8 cellular contexts compared by ENCODE assay signal in the genomic region with DNA sequence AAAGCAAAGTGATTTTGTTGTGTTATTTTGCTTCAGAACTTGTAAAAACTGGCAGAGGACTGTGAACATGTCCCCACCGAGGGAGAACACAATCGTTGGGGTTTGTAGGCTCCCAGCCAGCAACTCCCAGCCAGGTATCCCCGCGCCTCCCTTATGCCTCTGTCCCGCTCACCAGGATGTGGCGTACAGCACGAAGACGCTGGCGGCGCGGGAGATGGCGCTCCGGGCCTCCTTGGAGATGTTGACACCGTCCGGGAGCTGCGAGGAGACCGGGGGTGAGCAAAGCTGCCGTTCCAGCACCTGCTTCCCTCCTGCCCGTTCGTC. TPM values are rescaled to one million over a fixed set of nuclear protein-coding genes. Genes with fewer than 3 reads are reported as not detected.
A peak's percentile ranks its signal among the peaks of the same experiment; 100 is the strongest.
DNase-seq lines count a peak whose midpoint lies in the region; ATAC-seq and TF ChIP-seq lines count a peak whose summit lies in the region.

No MANE protein-coding gene starts in this region.

- no peaks in the 10 kb centered on the region for H3K4me1 ChIP-seq in ES-I3 (ENCODE audit: insufficient read depth, low read length)
- H3K4me1 ChIP-seq in upper lobe of right lung: peaks cover 14% of the 10 kb centered on the region

- ATAC-seq in HG03064 (IDR thresholded peaks at IDR 0.05; ENCODE audit: low read depth, unreplicated experiment): peak; percentile 3
- peak; percentile 5 for ATAC-seq in upper lobe of right lung
- ATAC-seq in GM18517 (IDR thresholded peaks at IDR 0.05; ENCODE audit: unreplicated experiment): no peak

- no peaks in the 10 kb centered on the region for H3K9me3 ChIP-seq in ES-I3 (ENCODE audit: control insufficient read depth, insufficient read depth, low read length)
- no peaks in the 10 kb centered on the region for H3K9me3 ChIP-seq in upper lobe of right lung

- peak overlapping the region; percentile 96 for H3K9ac ChIP-seq in ES-I3 (ENCODE audit: low read depth, low read length)

- DNase-seq in lower leg skin (ENCODE audit: low spot score in 2 of 2): no peak
- DNase-seq in upper lobe of right lung: no peak
- DNase-seq in DMS79 treated with DMSO at 0.1 percent for 48 hours (lab: John Stamatoyannopoulos, UW): no peak
- no peak for DNase-seq in effector CD8-positive, alpha-beta T cell (lab: John Stamatoyannopoulos, UW)

- peak overlapping the region; percentile 100 for H3K27ac ChIP-seq in angular gyrus (ENCODE audit: low read depth, low read length)
- peak overlapping the region; percentile 93 for H3K27ac ChIP-seq in upper lobe of right lung

- 0% methylated on average over 9 to 13 of the region's 20 CpGs for WGBS in lower leg skin, 2 donors

- peaks cover 8% of the 10 kb centered on the region; the same call in 1 of the 2 replicates for H3K36me3 ChIP-seq in ES-I3 (ENCODE audit: insufficient read depth, low read length)
- H3K36me3 ChIP-seq in upper lobe of right lung: peaks cover 20% of the 10 kb centered on the region

- TF ChIP-seq CTCF in lower leg skin (IDR thresholded peaks at IDR 0.05): no peak
- TF ChIP-seq CTCF in upper lobe of right lung (IDR thresholded peaks at IDR 0.05): no peak

- TF ChIP-seq POLR2A in lower leg skin (IDR thresholded peaks at IDR 0.05): no peak

- H3K4me3 ChIP-seq in lower leg skin (ENCODE audit: low read depth, poor library complexity, severe bottlenecking) (peak overlapping the region; percentile 75), upper lobe of right lung (peak overlapping the region; percentile 93)

- intact Hi-C loops in lower leg skin (cut with DNase I; ENCODE audit: low total_unique reads): loop anchor here (5.0 kb wide), 1 partner anchor 103 kb away; no protein-coding TSS in a partner anchor
- intact Hi-C loops in upper lobe of right lung (cut with DNase I): no loop called here

- H3K27me3 ChIP-seq in upper lobe of right lung: no peaks in the 10 kb centered on the region

RNA-seq across cellular contexts. Expression of a gene that starts 0.6 kb away (rescaled TPM):
- total RNA-seq in lower leg skin (10 to 100 TPM; 20.9 to 39.1 (median 27.1) TPM), upper lobe of right lung (31.0 TPM)

RNA-seq across cellular contexts. Expression of a gene that starts 0.7 kb away (rescaled TPM):
- under 1 TPM; 0.17 to 0.46 (median 0.37) TPM for total RNA-seq in lower leg skin
- total RNA-seq in upper lobe of right lung: not detected

RNA-seq across cellular contexts. Expression of a gene that starts 8.8 kb away (rescaled TPM):
- 10 to 100 TPM; 26.0 to 60.7 (median 39.9) TPM for total RNA-seq in lower leg skin
- 37.7 TPM for total RNA-seq in upper lobe of right lung

RNA-seq across cellular contexts. Expression of a gene that starts 33.1 kb away (rescaled TPM):
- total RNA-seq in lower leg skin: 10 to 100 TPM; 44.7 to 50.3 (median 48.3) TPM
- total RNA-seq in upper lobe of right lung: 10.4 TPM

RNA-seq across cellular contexts. Expression of a gene that starts 53.7 kb away (rescaled TPM):
- total RNA-seq in lower leg skin: 10 to 100 TPM; 10.5 to 18.2 (median 12.8) TPM
- 71.1 TPM for total RNA-seq in upper lobe of right lung
